In the genomic region with DNA sequence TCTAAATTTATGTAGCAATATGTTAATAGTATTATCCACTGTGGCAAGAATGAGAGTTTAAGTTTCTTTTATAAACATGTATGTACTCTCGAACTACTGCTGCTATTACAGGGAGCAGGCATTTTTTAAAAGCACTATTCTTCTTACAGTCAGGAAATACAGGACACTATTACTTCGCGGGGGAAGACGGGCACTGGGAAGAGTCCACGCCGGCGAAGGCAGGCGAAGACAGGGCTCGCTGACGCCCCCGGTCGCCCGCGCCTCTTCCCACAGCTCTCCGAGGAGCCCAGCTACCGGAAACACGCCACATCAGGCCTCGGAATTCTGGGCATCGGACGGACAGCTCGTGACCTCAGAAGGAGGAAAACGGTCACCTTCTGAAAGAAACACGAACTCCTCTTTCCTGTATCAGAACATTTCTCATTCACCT, we compare ENCODE assay signal across 8 cellular contexts.
DNase-seq lines count a peak whose midpoint lies in the region; ATAC-seq and TF ChIP-seq lines count a peak whose summit lies in the region.

No MANE protein-coding gene starts in this region.

- H3K9me2 ChIP-seq in PC-3 (replicated peaks; ENCODE audit: low read length), result no peaks in the 10 kb centered on the region

- TSS peak; percentile 98 for BruUV-seq in PC-3 (replicated peaks; lab: Mats Ljungman, UMichigan)

- no peak for TF ChIP-seq EP300 in sigmoid colon (IDR thresholded peaks at IDR 0.05)

- peak; percentile 80 for DNase-seq in D341Med (ENCODE audit: low spot score)
- DNase-seq in HL-60 (ENCODE audit: low read depth in 1 of 2, low spot score in 1 of 2), result peak; percentile 24 to 68
- DNase-seq in PC-3, result peak; percentile 73
- peak; percentile 74 to 77 for DNase-seq in breast epithelium (ENCODE audit: low spot score in 2 of 2)
- DNase-seq in sigmoid colon, result peak; percentile 94
- DNase-seq in stimulated activated CD4-positive, alpha-beta T cell treated with anti-CD3 and anti-CD28 coated beads, Interleukin-15, amount 100 ng/mL, for 24 hours, result no peak

- ATAC-seq in GM19455 (IDR thresholded peaks at IDR 0.05; ENCODE audit: unreplicated experiment), result peak; percentile 10
- ATAC-seq in PC-3, result peak; percentile 55

- H3K27me3 ChIP-seq in HL-60 (ENCODE audit: insufficient read depth, poor library complexity, severe bottlenecking) (no peaks in the 10 kb centered on the region), PC-3 (ENCODE audit: low read length) (no peaks in the 10 kb centered on the region), breast epithelium (no peaks in the 10 kb centered on the region), iPS-20b (ENCODE audit: insufficient read depth, low read length) (peaks cover 3% of the 10 kb centered on the region; the same call in 1 of the 2 replicates), sigmoid colon (no peaks in the 10 kb centered on the region)

- TF ChIP-seq CTCF in HL-60 (IDR thresholded peaks at IDR 0.05; ENCODE audit: insufficient read depth, low read length) (no peak), PC-3 (conservative IDR thresholded peaks at IDR 0.05; ENCODE audit: low read depth, low read length) (peak; percentile 35), breast epithelium (IDR thresholded peaks at IDR 0.05) (no peak), sigmoid colon (IDR thresholded peaks at IDR 0.05) (peak in 1 of 4 experiments; percentile 7)

- no peaks in the 10 kb centered on the region for H3K36me3 ChIP-seq in PC-3 (ENCODE audit: low read depth, low read length)
- no peaks in the 10 kb centered on the region for H3K36me3 ChIP-seq in breast epithelium
- H3K36me3 ChIP-seq in iPS-20b (ENCODE audit: insufficient read depth, low read depth, low read length), result no peaks in the 10 kb centered on the region
- no peaks in the 10 kb centered on the region for H3K36me3 ChIP-seq in sigmoid colon

- peak overlapping the region; percentile 94 for H3K4me2 ChIP-seq in PC-3 (ENCODE audit: low read length)

- POLR2A ChIA-PET in PC-3 (lab: Charles Lee; ENCODE audit: unreplicated experiment), result interaction anchor here (1.0 to 1.1 kb wide), 2 partner anchors 21 to 64 kb away, joined by 3 to 4 read pairs; no protein-coding TSS in a partner anchor

- CTCF ChIA-PET in PC-3 (lab: Charles Lee), result interaction anchor here (1.0 kb wide), 1 partner anchor 27 kb away, joined by 3 read pairs; no protein-coding TSS in a partner anchor

- no peaks in the 10 kb centered on the region for H4K20me1 ChIP-seq in PC-3 (ENCODE audit: low read length)

- peak overlapping the region; percentile 96 for H3K9ac ChIP-seq in PC-3 (ENCODE audit: low read length)
- H3K9ac ChIP-seq in iPS-20b (ENCODE audit: low read depth, low read length), result peak overlapping the region; percentile 80

- H3K27ac ChIP-seq in HL-60 (replicated peaks) (peak overlapping the region; percentile 94), PC-3 (ENCODE audit: low read length) (peak overlapping the region; percentile 96), breast epithelium (peak overlapping the region; percentile 99), iPS-20b (ENCODE audit: low read length) (peak overlapping the region; percentile 40), sigmoid colon (peak overlapping the region; percentile 93 to 99 (median 97))

- H3K9me3 ChIP-seq in PC-3 (ENCODE audit: low read length) (no peaks in the 10 kb centered on the region), breast epithelium (no peaks in the 10 kb centered on the region), iPS-20b (ENCODE audit: insufficient read depth, low read depth, low read length) (no peaks in the 10 kb centered on the region), sigmoid colon (no peaks in the 10 kb centered on the region)

- peaks cover 35% of the 10 kb centered on the region for H3K4me1 ChIP-seq in PC-3 (ENCODE audit: insufficient read depth, low read length)
- no peaks in the 10 kb centered on the region for H3K4me1 ChIP-seq in breast epithelium
- H3K4me1 ChIP-seq in iPS-20b (ENCODE audit: insufficient read depth, low read length), result no peaks in the 10 kb centered on the region
- peaks cover 0 to 15% (median 5%) of the 10 kb centered on the region in 4 donors for H3K4me1 ChIP-seq in sigmoid colon

- intact Hi-C loops in PC-3 (cut with micrococcal nuclease), result loop anchor here (1.0 to 10.0 kb wide), 5 partner anchors 22 to 225 kb away; a partner anchor contains a TSS
- intact Hi-C loops in breast epithelium (cut with DNase I; ENCODE audit: low total_unique reads), result no loop called here
- intact Hi-C loops in sigmoid colon (cut with DNase I), result loop anchor here (1.0 to 10.0 kb wide), 5 partner anchors 69 to 619 kb away; a partner anchor contains a TSS

- TF ChIP-seq POLR2A in breast epithelium (IDR thresholded peaks at IDR 0.05), result no peak
- TF ChIP-seq POLR2A in sigmoid colon (IDR thresholded peaks at IDR 0.05), result no peak

- WGBS in sigmoid colon, 2 donors, result 0% methylated on average over 23 of the region's 23 CpGs

- peak overlapping the region; percentile 71 for H3K4me3 ChIP-seq in HL-60 (replicated peaks; ENCODE audit: insufficient read depth, low read length)
- H3K4me3 ChIP-seq in PC-3 (ENCODE audit: low read length), result peak overlapping the region; percentile 95
- H3K4me3 ChIP-seq in breast epithelium, result peak overlapping the region; percentile 63 to 74 (median 69)
- H3K4me3 ChIP-seq in iPS-20b (ENCODE audit: low read length), result peak overlapping the region; percentile 79
- H3K4me3 ChIP-seq in sigmoid colon, result peak overlapping the region; percentile 59 to 77 (median 68)

- no peaks in the 10 kb centered on the region for H3F3A ChIP-seq in PC-3 (ENCODE audit: low read length, unreplicated experiment)

- peaks cover 9% of the 10 kb centered on the region for H3K79me2 ChIP-seq in PC-3 (ENCODE audit: low read length)

- peak overlapping the region; percentile 94 for H2AFZ ChIP-seq in PC-3 (ENCODE audit: low read length)

Comparison
In these comparisons a context has a peak if more than half of its experiments do, and no peak if none do; other contexts are left out.
1. H3K27ac ChIP-seq: peak in every context shown above with its lines; median percentile 99 in breast epithelium; 97 in sigmoid colon; 96 in PC-3; 94 in HL-60; 40 in iPS-20b.